8 cellular contexts compared by ENCODE assay signal in genomic region chr10:43120948-43121290, GRCh38. TPM values are rescaled to one million over a fixed set of nuclear protein-coding genes. Genes with fewer than 3 reads are reported as not detected.
A peak's percentile ranks its signal among the peaks of the same experiment; 100 is the strongest.
DNase-seq lines count a peak whose midpoint lies in the region; ATAC-seq and TF ChIP-seq lines count a peak whose summit lies in the region.

No MANE protein-coding gene starts in this region.

- H3K36me3 ChIP-seq in lower lobe of right lung: no peaks in the 10 kb centered on the region
- no peaks in the 10 kb centered on the region for H3K36me3 ChIP-seq in effector memory CD4-positive, alpha-beta T cell (ENCODE audit: control insufficient read depth, insufficient read depth, low read length)

- H3K4me3 ChIP-seq in lower lobe of right lung: no peak overlapping the region
- H3K4me3 ChIP-seq in effector memory CD4-positive, alpha-beta T cell (ENCODE audit: insufficient read depth, low read depth, low read length, poor library complexity, severe bottlenecking): no peak overlapping the region

- H3K9me3 ChIP-seq in lower lobe of right lung: no peaks in the 10 kb centered on the region
- no peaks in the 10 kb centered on the region for H3K9me3 ChIP-seq in effector memory CD4-positive, alpha-beta T cell (ENCODE audit: control insufficient read depth, low read length)

- intact Hi-C loops in lower lobe of right lung (cut with DNase I): no loop called here

- no peaks in the 10 kb centered on the region for H3K27me3 ChIP-seq in lower lobe of right lung (ENCODE audit: low read depth)
- H3K27me3 ChIP-seq in effector memory CD4-positive, alpha-beta T cell (replicated peaks; ENCODE audit: control insufficient read depth, insufficient read depth, low read length, poor library complexity, severe bottlenecking): no peaks in the 10 kb centered on the region

- H3K4me1 ChIP-seq in lower lobe of right lung: peaks cover 17% of the 10 kb centered on the region
- peaks cover 12% of the 10 kb centered on the region for H3K4me1 ChIP-seq in effector memory CD4-positive, alpha-beta T cell (ENCODE audit: control insufficient read depth, insufficient read depth, low read length, poor library complexity, severe bottlenecking)

- no peak for TF ChIP-seq CTCF in lower lobe of right lung (IDR thresholded peaks at IDR 0.05)

- ATAC-seq in HG03108 (IDR thresholded peaks at IDR 0.05; ENCODE audit: unreplicated experiment): peak; percentile 96
- peak; percentile 55 to 80 for ATAC-seq in lower lobe of right lung

- H3K27ac ChIP-seq in lower lobe of right lung: no peak overlapping the region
- H3K27ac ChIP-seq in effector memory CD4-positive, alpha-beta T cell (ENCODE audit: insufficient read depth, low read length, poor library complexity, severe bottlenecking): no peak overlapping the region

- peak; percentile 53 for DNase-seq in activated gamma-delta T cell treated with Interleukin-2 at 50 U/mL for 16 hours
- no peak for DNase-seq in activated gamma-delta T cell (lab: John Stamatoyannopoulos, UW)
- peak in 3 of 4 experiments; percentile 14 to 33 (median 24) for DNase-seq in activated CD4-positive, CD25-positive, alpha-beta regulatory T cell (lab: John Stamatoyannopoulos, UW)
- DNase-seq in lower lobe of right lung: peak; percentile 66
- DNase-seq in amygdala (lab: John Stamatoyannopoulos, UW): no peak
- no peak for DNase-seq in kidney glomerular epithelial cell (lab: John Stamatoyannopoulos, UW)
- no peak for DNase-seq in effector memory CD4-positive, alpha-beta T cell

RNA-seq across cellular contexts. Expression of gene CSGALNACT2, which starts 17.3 kb away (rescaled TPM):
- 36.4 TPM for total RNA-seq in lower lobe of right lung

RNA-seq across cellular contexts. Expression of gene RET, which starts 44.0 kb away (rescaled TPM):
- 0.68 TPM for total RNA-seq in lower lobe of right lung

Comparison
In these comparisons a context has a peak if more than half of its experiments do, and no peak if none do; other contexts are left out.
1. DNase-seq: peak in activated gamma-delta T cell treated with Interleukin-2 at 50 U/mL for 16 hours (single experiment), activated CD4-positive, CD25-positive, alpha-beta regulatory T cell (3 of 4) and lower lobe of right lung (single experiment); none in activated gamma-delta T cell (single experiment), amygdala (0 of 56), kidney glomerular epithelial cell (single experiment) and effector memory CD4-positive, alpha-beta T cell (0 of 3).